16 cellular contexts compared by ENCODE assay signal in the genomic region with DNA sequence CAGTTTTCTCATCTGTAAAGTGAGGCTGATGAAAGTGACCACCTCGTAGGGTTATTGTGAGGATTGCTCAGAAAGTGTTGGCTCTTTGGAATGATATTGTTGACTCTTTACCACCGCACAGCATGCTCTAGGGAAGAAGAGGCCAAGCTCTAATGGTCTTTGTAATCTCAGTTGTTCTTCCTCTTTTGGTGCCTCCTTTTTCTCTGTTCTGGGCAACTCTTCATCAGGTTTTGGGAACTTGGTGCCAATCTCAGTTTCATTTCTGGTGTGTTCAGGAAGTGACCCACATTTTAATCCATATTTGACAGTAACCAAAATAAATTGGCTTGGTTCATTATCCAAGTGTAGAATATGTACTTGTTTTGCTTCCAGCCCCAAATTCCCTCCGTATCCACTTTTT. TPM values are rescaled to one million over a fixed set of nuclear protein-coding genes. Genes with fewer than 3 reads are reported as not detected.
DNase-seq lines count a peak whose midpoint lies in the region; ATAC-seq and TF ChIP-seq lines count a peak whose summit lies in the region.
"Had no signal": no experiment of that assay in that cellular context is flagged by ENCODE, and none has a peak within 500 bp of the region (broad histone marks: within the 10 kb centered on the region; RNA-seq: fewer than 3 reads in every experiment).

No MANE protein-coding gene starts in this region.

- ATAC-seq in CD4-positive, alpha-beta T cell (ENCODE audit: poor library complexity) = no peak
- ATAC-seq in HG03108 (IDR thresholded peaks at IDR 0.05; ENCODE audit: unreplicated experiment) (peak; percentile 37), Panc1 (no peak), lower lobe of right lung (peak; percentile 43 to 60)
- ATAC-seq: activated T-cell treated with anti-CD3 and anti-CD28 coated beads, Interleukin-2, amount 50 U/mL, for 72 hours; GM23338 had no signal

- no peak overlapping the region for H3K4me3 ChIP-seq in Panc1 (ENCODE audit: low read depth in 2 of 2, low read length in 2 of 2)
- H3K4me3 ChIP-seq in lower lobe of right lung = no peak overlapping the region
- no peak overlapping the region for H3K4me3 ChIP-seq in ovary
- H3K4me3 ChIP-seq: GM23338 had no signal

- H3K36me3 ChIP-seq in Panc1 (ENCODE audit: control insufficient read depth, insufficient read depth, low read length) = no peaks in the 10 kb centered on the region
- no peaks in the 10 kb centered on the region for H3K36me3 ChIP-seq in lower lobe of right lung
- H3K36me3 ChIP-seq in ovary = no peaks in the 10 kb centered on the region

- POLR2A ChIA-PET in CD4-positive, alpha-beta T cell (lab: Charles Lee) = no interaction called here
- POLR2A ChIA-PET in Panc1 (lab: Charles Lee) = no interaction called here

- no peaks in the 10 kb centered on the region for H3K9me3 ChIP-seq in CD4-positive, alpha-beta T cell (ENCODE audit: control insufficient read depth, low read length)
- H3K9me3 ChIP-seq in Panc1 (ENCODE audit: control insufficient read depth, insufficient read depth, low read depth, low read length) (no peaks in the 10 kb centered on the region), lower lobe of right lung (no peaks in the 10 kb centered on the region), ovary (no peaks in the 10 kb centered on the region)

- H3K27me3 Mint-ChIP-seq in CD4-positive, alpha-beta T cell = no peaks in the 10 kb centered on the region

- peaks cover 44% of the 10 kb centered on the region for H3K4me1 ChIP-seq in Panc1 (ENCODE audit: control insufficient read depth, insufficient read depth, low read length)
- H3K4me1 ChIP-seq in lower lobe of right lung = peaks cover 44% of the 10 kb centered on the region
- H3K4me1 ChIP-seq in ovary (ENCODE audit: insufficient read depth) = no peaks in the 10 kb centered on the region

- H3K27ac ChIP-seq in CD4-positive, alpha-beta T cell (ENCODE audit: low read depth, low read length) = no peak overlapping the region
- peak overlapping the region; percentile 49; the same call in 1 of the 2 replicates for H3K27ac ChIP-seq in Panc1 (ENCODE audit: low read length)
- H3K27ac ChIP-seq in lower lobe of right lung = no peak overlapping the region
- no peak overlapping the region for H3K27ac ChIP-seq in ovary
- H3K27ac ChIP-seq: VCaP had no signal

- peaks cover 50% of the 10 kb centered on the region for H3K4me1 Mint-ChIP-seq in CD4-positive, alpha-beta T cell (ENCODE audit: low read depth)

- H3K27me3 ChIP-seq in CD4-positive, alpha-beta T cell (ENCODE audit: control insufficient read depth, insufficient read depth, low read length) = no peaks in the 10 kb centered on the region
- no peaks in the 10 kb centered on the region for H3K27me3 ChIP-seq in Panc1 (ENCODE audit: control insufficient read depth, insufficient read depth, low read length)
- H3K27me3 ChIP-seq in lower lobe of right lung (ENCODE audit: low read depth) = no peaks in the 10 kb centered on the region
- no peaks in the 10 kb centered on the region for H3K27me3 ChIP-seq in ovary

- WGBS in ovary, 3 donors = 78 to 89% (median 79%) methylated on average over 3 of the region's 3 CpGs

- no peak for TF ChIP-seq CTCF in CD4-positive, alpha-beta T cell (IDR thresholded peaks at IDR 0.05)
- TF ChIP-seq CTCF in Panc1 (IDR thresholded peaks at IDR 0.05) (no peak), lower lobe of right lung (IDR thresholded peaks at IDR 0.05) (no peak), ovary (IDR thresholded peaks at IDR 0.05) (no peak)

- TF ChIP-seq POLR2A in ovary (IDR thresholded peaks at IDR 0.05) = no peak

- in situ Hi-C loops in Panc1 (cut with HindIII; ENCODE audit: low pct_unique_long_range_greater_than_20kb, low sequenced_read_pairs) = no loop called here

- no peak for TF ChIP-seq EP300 in ovary (IDR thresholded peaks at IDR 0.05)

- intact Hi-C loops in CD4-positive, alpha-beta T cell (cut with DNase I, micrococcal nuclease) = no loop called here
- intact Hi-C loops in Panc1 (cut with micrococcal nuclease; ENCODE audit: unreplicated experiment) (no loop called here), lower lobe of right lung (cut with DNase I) (no loop called here), ovary (cut with DNase I) (no loop called here)

- no peak overlapping the region for H3K4me3 Mint-ChIP-seq in CD4-positive, alpha-beta T cell
- H3K4me3 Mint-ChIP-seq: activated T-cell treated with anti-CD3 and anti-CD28 coated beads, Interleukin-2, amount 50 U/mL, for 72 hours; GM23338 had no signal

- CTCF ChIA-PET in CD4-positive, alpha-beta T cell (lab: Charles Lee) = no interaction called here
- CTCF ChIA-PET in Panc1 (lab: Charles Lee) = no interaction called here

- peaks cover 5% of the 10 kb centered on the region for H3K36me3 Mint-ChIP-seq in CD4-positive, alpha-beta T cell (ENCODE audit: low read depth)

- H3K9me3 Mint-ChIP-seq in CD4-positive, alpha-beta T cell = no peaks in the 10 kb centered on the region
- H3K9me3 Mint-ChIP-seq: activated T-cell treated with anti-CD3 and anti-CD28 coated beads, Interleukin-2, amount 50 U/mL, for 72 hours; GM23338 had no signal

- BruUV-seq in Panc1 (replicated peaks; lab: Mats Ljungman, UMichigan) = no TSS peak

- no peak for DNase-seq in CD4-positive, alpha-beta T cell
- DNase-seq in Panc1 (ENCODE audit: low read depth, low spot score) = no peak
- DNase-seq in lower lobe of right lung = no peak
- DNase-seq in D341Med (ENCODE audit: low spot score) = no peak
- no peak for DNase-seq in NCI-H2171 treated with DMSO at 0.1 percent for 48 hours (lab: John Stamatoyannopoulos, UW)
- DNase-seq in ovary = no peak
- no peak for DNase-seq in glomerular visceral epithelial cell (ENCODE audit: extremely low spot score)
- DNase-seq: activated T-cell treated with anti-CD3 and anti-CD28 coated beads, Interleukin-2, amount 50 U/mL, for 72 hours; aorta; effector CD8-positive, alpha-beta T cell; left cardiac atrium; NCI-H2081; stimulated activated CD8-positive, alpha-beta memory T cell treated with anti-CD3 and anti-CD28 coated beads, Interleukin-4, amount 100 ng/mL, for 48 hours had no signal

- H3K27ac Mint-ChIP-seq in CD4-positive, alpha-beta T cell = peak overlapping the region; percentile 28
- H3K27ac Mint-ChIP-seq: GM23338 had no signal

RNA-seq across cellular contexts. Expression of gene ARHGAP26, which starts 25.1 kb away (rescaled TPM):
- 10 to 100 TPM; 24.9 to 27.3 TPM for total RNA-seq in CD4-positive, alpha-beta T cell
- total RNA-seq in Panc1 (2021; ENCODE audit: unreplicated experiment) (65.5 TPM), lower lobe of right lung (42.1 TPM), ovary (10 to 100 TPM in 4 of 7 donors, 1 to 10 TPM in 3; 7.1 to 47.1 (median 16.2) TPM)
- polyA plus RNA-seq in Panc1 (2012; ENCODE audit: insufficient read length) = 24.0 TPM
- polyA plus RNA-seq in ovary = 10 to 100 TPM in 1 of 2 donors, 1 to 10 TPM in 1; 1.9 to 12.0 TPM

Comparison
In these comparisons a context has a peak if more than half of its experiments do, and no peak if none do; other contexts are left out.
1. ATAC-seq: peak in HG03108 (single experiment) and lower lobe of right lung (2 of 2); none in CD4-positive, alpha-beta T cell (single experiment) and Panc1 (single experiment).